9 cellular contexts compared by ENCODE assay signal in the genomic region with DNA sequence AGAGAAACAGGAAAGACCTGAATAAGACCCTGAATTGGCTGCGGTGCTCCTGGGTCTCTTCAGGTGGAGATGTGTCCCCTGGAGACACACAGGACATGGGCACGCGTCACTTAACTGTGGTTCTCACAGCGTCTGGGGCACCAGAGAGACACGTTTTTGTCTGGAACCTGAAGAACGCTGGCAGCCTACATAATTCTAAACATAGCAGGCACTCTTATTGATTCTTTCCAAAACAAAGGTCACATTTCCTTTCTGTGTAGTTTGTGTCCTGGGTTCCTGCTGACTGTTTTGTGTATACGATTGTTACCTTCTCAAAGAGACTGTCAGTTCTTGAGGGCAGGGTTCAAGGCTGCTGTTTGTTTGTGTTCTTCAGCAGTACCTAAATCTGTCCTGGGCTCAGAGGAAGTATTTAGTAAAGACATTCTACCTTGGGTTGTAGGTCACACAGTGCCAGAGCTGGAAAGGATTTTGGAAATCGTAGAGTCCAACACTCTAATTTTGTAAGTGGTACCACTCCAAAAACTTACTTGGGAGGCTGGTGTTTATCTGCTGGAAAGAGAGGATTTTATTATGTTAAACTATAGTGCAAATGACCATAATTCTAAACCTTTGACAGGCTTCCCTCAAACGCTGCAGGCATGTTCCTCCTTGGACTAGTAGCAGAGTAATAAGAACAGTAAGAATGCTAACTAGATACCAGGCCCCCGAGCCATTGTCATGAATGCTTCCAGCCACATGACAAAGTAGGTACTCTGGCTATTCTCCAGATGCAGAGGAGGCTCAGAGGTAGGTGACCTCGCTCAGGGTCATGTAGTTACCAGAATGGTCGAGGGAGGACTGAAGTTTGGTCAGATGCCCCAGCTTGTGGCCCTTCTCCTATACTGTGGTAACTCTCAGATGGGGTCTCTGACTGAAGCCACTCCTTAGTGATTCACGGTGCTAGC.
A peak's percentile ranks its signal among the peaks of the same experiment; 100 is the strongest.
DNase-seq lines count a peak whose midpoint lies in the region; ATAC-seq and TF ChIP-seq lines count a peak whose summit lies in the region.
"Had no signal": no experiment of that assay in that cellular context is flagged by ENCODE, and none has a peak within 500 bp of the region (broad histone marks: within the 10 kb centered on the region; RNA-seq: fewer than 3 reads in every experiment).

No MANE protein-coding gene starts in this region.

- no peaks in the 10 kb centered on the region for H3K27me3 ChIP-seq in CD4-positive, CD25-positive, alpha-beta regulatory T cell (ENCODE audit: control insufficient read depth, insufficient read depth, low read length)
- H3K27me3 ChIP-seq in SK-N-SH (ENCODE audit: insufficient read depth) (no peaks in the 10 kb centered on the region), esophagus muscularis mucosa (no peaks in the 10 kb centered on the region)

- H3K4me1 ChIP-seq in CD4-positive, CD25-positive, alpha-beta regulatory T cell (ENCODE audit: control insufficient read depth, insufficient read depth, low read length, poor library complexity, severe bottlenecking): peaks cover 65% of the 10 kb centered on the region
- H3K4me1 ChIP-seq in SK-N-SH (ENCODE audit: control insufficient read depth in 1 of 2, insufficient read depth in 2 of 2, low read depth in 1 of 2, low read length in 1 of 2): peaks cover 21 to 44% of the 10 kb centered on the region in 2 experiments
- H3K4me1 ChIP-seq in esophagus muscularis mucosa: peaks cover 97 to 100% (median 100%) of the 10 kb centered on the region in 4 donors

- no peaks in the 10 kb centered on the region for H4K20me1 ChIP-seq in SK-N-SH (ENCODE audit: insufficient read depth)

- peak overlapping the region; percentile 42 for H3K27ac ChIP-seq in CD4-positive, CD25-positive, alpha-beta regulatory T cell (ENCODE audit: insufficient read depth, low read length, poor library complexity, severe bottlenecking)
- peak overlapping the region; percentile 76 to 90 for H3K27ac ChIP-seq in SK-N-SH (ENCODE audit: low read depth in 2 of 2, low read length in 1 of 2)
- H3K27ac ChIP-seq in esophagus muscularis mucosa (replicated peaks in 1 of 4): peak overlapping the region; percentile 85 to 87 (median 86)

- H3K27ac Mint-ChIP-seq in CD4-positive, CD25-positive, alpha-beta regulatory T cell: peak overlapping the region; percentile 58 to 96 (median 94)

- POLR2A ChIA-PET in SK-N-SH (lab: Yijun Ruan, JAX): no interaction called here

- DNase-seq in CD4-positive, CD25-positive, alpha-beta regulatory T cell: peak in 2 of 3 donors; percentile 26 to 77
- DNase-seq in SK-N-SH (no peak), esophagus muscularis mucosa (ENCODE audit: extremely low spot score) (no peak), omental fat pad (ENCODE audit: low spot score) (no peak), activated gamma-delta T cell treated with Interleukin-2 at 50 U/mL for 16 hours (no peak), inferior parietal cortex (ENCODE audit: extremely low spot score) (no peak), NCI-H526 treated with DMSO at 0.1 percent for 48 hours (lab: John Stamatoyannopoulos, UW) (no peak), NCI-H524 (lab: John Stamatoyannopoulos, UW) (no peak)
- DNase-seq: NCI-H748 treated with DMSO at 0.1 percent for 48 hours had no signal

- H3K79me2 ChIP-seq in SK-N-SH (ENCODE audit: insufficient read depth): no peaks in the 10 kb centered on the region

- H3K4me3 Mint-ChIP-seq in CD4-positive, CD25-positive, alpha-beta regulatory T cell: peak overlapping the region; percentile 42 to 81 (median 62)

- H2AFZ ChIP-seq in SK-N-SH (ENCODE audit: low read depth): no peak overlapping the region

- H3K27me3 Mint-ChIP-seq in CD4-positive, CD25-positive, alpha-beta regulatory T cell: no peaks in the 10 kb centered on the region

- no peaks in the 10 kb centered on the region for H3K9me2 ChIP-seq in SK-N-SH

- intact Hi-C loops in esophagus muscularis mucosa (cut with DNase I): no loop called here

- TF ChIP-seq EP300 in SK-N-SH (IDR thresholded peaks at IDR 0.05; ENCODE audit: borderline replicate concordance in 1 of 2, low read depth in 1 of 2, low read length in 1 of 2): no peak
- no peak for TF ChIP-seq EP300 in esophagus muscularis mucosa (IDR thresholded peaks at IDR 0.05)

- ATAC-seq in CD4-positive, CD25-positive, alpha-beta regulatory T cell (ENCODE audit: low read depth in 2 of 2): peak; percentile 11 to 33
- peak; percentile 10 for ATAC-seq in omental fat pad (ENCODE audit: low FRiP score)

- CTCF ChIA-PET in SK-N-SH (lab: Yijun Ruan, JAX): interaction anchor here (1.0 to 1.5 kb wide), 4 partner anchors 14 to 205 kb away, joined by 3 read pairs; no protein-coding TSS in a partner anchor

- peaks cover 36% of the 10 kb centered on the region for H3K36me3 ChIP-seq in CD4-positive, CD25-positive, alpha-beta regulatory T cell (ENCODE audit: control insufficient read depth, insufficient read depth, low read length)
- H3K36me3 ChIP-seq in SK-N-SH (replicated peaks in 1 of 2; ENCODE audit: control insufficient read depth in 1 of 2, insufficient read depth in 2 of 2, low read length in 1 of 2): no peaks in the 10 kb centered on the region
- peaks cover 0 to 13% (median 2%) of the 10 kb centered on the region in 4 donors for H3K36me3 ChIP-seq in esophagus muscularis mucosa

- no peaks in the 10 kb centered on the region for H3K9me3 Mint-ChIP-seq in CD4-positive, CD25-positive, alpha-beta regulatory T cell

- peaks cover 26 to 95% (median 58%) of the 10 kb centered on the region in 4 donors for H3K4me1 Mint-ChIP-seq in CD4-positive, CD25-positive, alpha-beta regulatory T cell

- TF ChIP-seq POLR2A in esophagus muscularis mucosa (IDR thresholded peaks at IDR 0.05; ENCODE audit: low read depth): no peak

- no peak for TF ChIP-seq RAD21 in SK-N-SH (IDR thresholded peaks at IDR 0.05; ENCODE audit: low read length)

- peaks cover 31% of the 10 kb centered on the region for H3F3A ChIP-seq in SK-N-SH (replicated peaks; ENCODE audit: insufficient read depth)

- H3K9ac ChIP-seq in SK-N-SH: no peak overlapping the region

- WGBS in SK-N-SH (ENCODE audit: low lambda C conversion rate): 84% methylated on average over 11 of the region's 13 CpGs
- WGBS in esophagus muscularis mucosa: 48% methylated on average over 13 of the region's 13 CpGs

- peaks cover 43% of the 10 kb centered on the region for H3K36me3 Mint-ChIP-seq in CD4-positive, CD25-positive, alpha-beta regulatory T cell

- H3K9me3 ChIP-seq in CD4-positive, CD25-positive, alpha-beta regulatory T cell (ENCODE audit: control insufficient read depth in 2 of 2, low read length in 2 of 2): no peaks in the 10 kb centered on the region
- no peaks in the 10 kb centered on the region for H3K9me3 ChIP-seq in SK-N-SH
- no peaks in the 10 kb centered on the region for H3K9me3 ChIP-seq in esophagus muscularis mucosa

- H3K4me3 ChIP-seq in CD4-positive, CD25-positive, alpha-beta regulatory T cell (ENCODE audit: low read depth, low read length): no peak overlapping the region
- H3K4me3 ChIP-seq in SK-N-SH (ENCODE audit: low read depth in 2 of 2, low read length in 1 of 2): no peak overlapping the region
- H3K4me3 ChIP-seq in esophagus muscularis mucosa: no peak overlapping the region

- TF ChIP-seq CTCF in SK-N-SH (IDR thresholded peaks at IDR 0.05) (no peak), esophagus muscularis mucosa (IDR thresholded peaks at IDR 0.05) (no peak), omental fat pad (IDR thresholded peaks at IDR 0.05) (no peak)

- peak overlapping the region; percentile 31; the same call in 1 of the 2 replicates for H3K4me2 ChIP-seq in SK-N-SH

TF ChIP-seq in SK-N-SH, 30 proteins besides CTCF, POLR2A, EP300 and RAD21 (continues in another document):
- TF ChIP-seq, protein P1, sequence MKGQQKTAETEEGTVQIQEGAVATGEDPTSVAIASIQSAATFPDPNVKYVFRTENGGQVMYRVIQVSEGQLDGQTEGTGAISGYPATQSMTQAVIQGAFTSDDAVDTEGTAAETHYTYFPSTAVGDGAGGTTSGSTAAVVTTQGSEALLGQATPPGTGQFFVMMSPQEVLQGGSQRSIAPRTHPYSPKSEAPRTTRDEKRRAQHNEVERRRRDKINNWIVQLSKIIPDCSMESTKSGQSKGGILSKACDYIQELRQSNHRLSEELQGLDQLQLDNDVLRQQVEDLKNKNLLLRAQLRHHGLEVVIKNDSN (IDR thresholded peaks at IDR 0.05; ENCODE audit: borderline replicate concordance, low read depth): no peak
- no peak for TF ChIP-seq RCOR1 (IDR thresholded peaks at IDR 0.05; ENCODE audit: low read length)
- no peak for TF ChIP-seq NFIC (IDR thresholded peaks at IDR 0.05; ENCODE audit: borderline replicate concordance)
- TF ChIP-seq, protein P2, sequence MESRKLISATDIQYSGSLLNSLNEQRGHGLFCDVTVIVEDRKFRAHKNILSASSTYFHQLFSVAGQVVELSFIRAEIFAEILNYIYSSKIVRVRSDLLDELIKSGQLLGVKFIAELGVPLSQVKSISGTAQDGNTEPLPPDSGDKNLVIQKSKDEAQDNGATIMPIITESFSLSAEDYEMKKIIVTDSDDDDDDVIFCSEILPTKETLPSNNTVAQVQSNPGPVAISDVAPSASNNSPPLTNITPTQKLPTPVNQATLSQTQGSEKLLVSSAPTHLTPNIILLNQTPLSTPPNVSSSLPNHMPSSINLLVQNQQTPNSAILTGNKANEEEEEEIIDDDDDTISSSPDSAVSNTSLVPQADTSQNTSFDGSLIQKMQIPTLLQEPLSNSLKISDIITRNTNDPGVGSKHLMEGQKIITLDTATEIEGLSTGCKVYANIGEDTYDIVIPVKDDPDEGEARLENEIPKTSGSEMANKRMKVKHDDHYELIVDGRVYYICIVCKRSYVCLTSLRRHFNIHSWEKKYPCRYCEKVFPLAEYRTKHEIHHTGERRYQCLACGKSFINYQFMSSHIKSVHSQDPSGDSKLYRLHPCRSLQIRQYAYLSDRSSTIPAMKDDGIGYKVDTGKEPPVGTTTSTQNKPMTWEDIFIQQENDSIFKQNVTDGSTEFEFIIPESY (IDR thresholded peaks at IDR 0.05; ENCODE audit: borderline replicate concordance, low read depth): no peak
- no peak for TF ChIP-seq FOXJ3 (CRISPR knock-in tag; IDR thresholded peaks at IDR 0.05)
- TF ChIP-seq NRF1 (IDR thresholded peaks at IDR 0.05; ENCODE audit: low read depth, low read length): no peak
- no peak for TF ChIP-seq JUND (IDR thresholded peaks at IDR 0.05)
- no peak for TF ChIP-seq RFX5 (IDR thresholded peaks at IDR 0.05; ENCODE audit: low read length)
- TF ChIP-seq TEAD4 (IDR thresholded peaks at IDR 0.05; ENCODE audit: borderline replicate concordance, insufficient read depth): no peak

Comparison
In these comparisons a context has a peak if more than half of its experiments do, and no peak if none do; other contexts are left out.
1. DNase-seq: peak in CD4-positive, CD25-positive, alpha-beta regulatory T cell (2 of 3); none in SK-N-SH (single experiment), esophagus muscularis mucosa (single experiment), omental fat pad (single experiment), activated gamma-delta T cell treated with Interleukin-2 at 50 U/mL for 16 hours (single experiment), inferior parietal cortex (single experiment), NCI-H526 treated with DMSO at 0.1 percent for 48 hours (single experiment) and NCI-H524 (0 of 2).
2. Peak in every context shown above with its lines, with median percentiles within 50 percentile points of each other: H3K27ac ChIP-seq.